In genomic region chr4:112003508-112003907, GRCh38 we compare ENCODE assay signal across 21 cellular contexts.
"Had no signal": no experiment of that assay in that cellular context is flagged by ENCODE, and none has a peak within 500 bp of the region (broad histone marks: within the 10 kb centered on the region; RNA-seq: fewer than 3 reads in every experiment).

No MANE protein-coding gene starts in this region.

- H3K4me3 ChIP-seq: coronary artery, gastrocnemius medialis, lung, prostate gland, right atrium auricular region, sigmoid colon, stomach, thyroid gland had no signal

- H3K27me3 ChIP-seq: gastrocnemius medialis, neutrophil, right atrium auricular region, sigmoid colon, stomach, thyroid gland had no signal

- ATAC-seq: effector memory CD8-positive, alpha-beta T cell; gastrocnemius medialis; left lobe of liver; natural killer cell treated with Interleukin-12 subunit alpha and Interleukin-12 subunit beta and Interleukin-15 and Interleukin-18, amount 100 ng/mL, for 72 hours; stimulated activated effector memory CD8-positive, alpha-beta T cell treated with anti-CD3 and anti-CD28 coated beads, Interleukin-12 subunit alpha, Interleukin-12 subunit beta, amount 100 ng/mL, for 72 hours had no signal

- H3K4me1 ChIP-seq: gastrocnemius medialis, parathyroid adenoma, prostate gland, right atrium auricular region, stomach, thyroid gland had no signal

- H3K36me3 ChIP-seq: gastrocnemius medialis, neutrophil, prostate gland, right atrium auricular region, sigmoid colon, stomach, thyroid gland had no signal

- DNase-seq: dermis blood vessel endothelial cell; effector memory CD8-positive, alpha-beta T cell; gastrocnemius medialis; head of caudate nucleus; kidney; sigmoid colon; stimulated activated CD4-positive, alpha-beta T cell treated with anti-CD3 and anti-CD28 coated beads, Interleukin-2, amount 100 ng/mL, for 24 hours; stimulated activated CD4-positive, alpha-beta T cell treated with anti-CD3 and anti-CD28 coated beads, Interleukin-4, amount 100 ng/mL, for 24 hours; stimulated activated naive CD4-positive, alpha-beta T cell treated with Interleukin-2 at 50 U/mL for 16 hours; stomach; thyroid gland; trophoblast cell had no signal

- H3K27ac ChIP-seq: coronary artery, gastrocnemius medialis, neutrophil, parathyroid adenoma, prostate gland, right atrium auricular region, sigmoid colon, stomach, thyroid gland had no signal

- H3K9me3 ChIP-seq: gastrocnemius medialis, neutrophil, prostate gland, right atrium auricular region, sigmoid colon, stomach, thyroid gland had no signal
